ENCODE assay signal across 9 cellular contexts in the genomic region with DNA sequence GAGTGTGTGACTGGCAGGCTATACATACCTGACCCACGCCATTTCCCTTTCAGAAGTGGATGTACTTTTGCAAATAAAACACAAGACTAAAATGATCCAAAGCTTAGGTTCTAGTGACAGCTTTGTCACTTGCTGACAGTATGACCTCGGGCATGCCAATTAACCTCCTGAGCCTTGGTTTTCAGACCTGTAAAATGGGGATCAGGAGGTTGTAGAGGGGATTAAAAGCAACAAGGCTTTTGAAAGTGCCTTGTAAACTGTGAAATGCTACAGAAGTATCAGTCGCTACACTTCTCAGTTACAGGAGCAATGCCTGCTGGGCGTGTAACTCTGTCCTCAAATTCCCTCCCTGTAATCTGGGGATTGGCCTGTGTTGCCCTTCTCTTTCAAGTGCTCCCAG. TPM values are rescaled to one million over a fixed set of nuclear protein-coding genes. Genes with fewer than 3 reads are reported as not detected.
DNase-seq lines count a peak whose midpoint lies in the region; ATAC-seq and TF ChIP-seq lines count a peak whose summit lies in the region.
"Had no signal": no experiment of that assay in that cellular context is flagged by ENCODE, and none has a peak within 500 bp of the region (broad histone marks: within the 10 kb centered on the region; RNA-seq: fewer than 3 reads in every experiment).

No MANE protein-coding gene starts in this region.

- in situ Hi-C loops in astrocyte of the spinal cord (cut with HindIII; ENCODE audit: low sequenced_read_pairs) = no loop called here

- TF ChIP-seq CTCF in cardiac muscle cell (IDR thresholded peaks at IDR 0.05; ENCODE audit: low read depth, low read length) = no peak
- no peak for TF ChIP-seq CTCF in astrocyte of the spinal cord (IDR thresholded peaks at IDR 0.05; ENCODE audit: low read depth, low read length)
- TF ChIP-seq CTCF in lower lobe of right lung (IDR thresholded peaks at IDR 0.05) = no peak
- no peak for TF ChIP-seq CTCF in upper lobe of right lung (IDR thresholded peaks at IDR 0.05)

- H3K4me1 ChIP-seq in cardiac muscle cell (ENCODE audit: low read depth) (peaks cover 4% of the 10 kb centered on the region), lower lobe of right lung (peaks cover 29% of the 10 kb centered on the region), upper lobe of right lung (peaks cover 20% of the 10 kb centered on the region)

- H3K27ac ChIP-seq in cardiac muscle cell (no peak overlapping the region), lower lobe of right lung (peak overlapping the region; percentile 73), upper lobe of right lung (peak overlapping the region; percentile 38)

- ATAC-seq in lower lobe of right lung (no peak), upper lobe of right lung (no peak)

- H3K36me3 ChIP-seq in cardiac muscle cell (no peaks in the 10 kb centered on the region), lower lobe of right lung (no peaks in the 10 kb centered on the region), upper lobe of right lung (no peaks in the 10 kb centered on the region)

- intact Hi-C loops in cardiac septum (cut with DNase I) (loop anchor here (5.0 to 10.0 kb wide), 5 partner anchors 46 to 331 kb away; no protein-coding TSS in a partner anchor), lower lobe of right lung (cut with DNase I) (no loop called here), upper lobe of right lung (cut with DNase I) (no loop called here)

- DNase-seq in cardiac muscle cell (ENCODE audit: low read depth in 1 of 2, low spot score in 1 of 2) (no peak), cardiac septum (ENCODE audit: low spot score) (no peak), astrocyte of the spinal cord (ENCODE audit: low read depth, low spot score) (no peak), lower lobe of right lung (no peak), upper lobe of right lung (no peak), NCI-H128 (lab: John Stamatoyannopoulos, UW; ENCODE audit: unreplicated experiment) (no peak), SHP77 treated with DMSO at 0.1 percent for 48 hours (lab: John Stamatoyannopoulos, UW) (no peak)
- DNase-seq in effector CD8-positive, alpha-beta T cell (lab: John Stamatoyannopoulos, UW) = no peak
- DNase-seq: NK-92 treated with Interleukin-12 subunit alpha and Interleukin-12 subunit beta, amount 100 ng/mL, for 24 hours had no signal

- H3K9me3 ChIP-seq in cardiac muscle cell (ENCODE audit: low read depth) (no peaks in the 10 kb centered on the region), lower lobe of right lung (no peaks in the 10 kb centered on the region), upper lobe of right lung (no peaks in the 10 kb centered on the region)

- peak overlapping the region; percentile 54 for H3K4me3 ChIP-seq in cardiac muscle cell
- H3K4me3 ChIP-seq in astrocyte of the spinal cord (ENCODE audit: low read depth, low read length) = peak overlapping the region; percentile 54
- H3K4me3 ChIP-seq in lower lobe of right lung = peak overlapping the region; percentile 70
- peak overlapping the region; percentile 64 for H3K4me3 ChIP-seq in upper lobe of right lung

- peaks cover 14% of the 10 kb centered on the region for H3K27me3 ChIP-seq in cardiac muscle cell
- no peaks in the 10 kb centered on the region for H3K27me3 ChIP-seq in lower lobe of right lung (ENCODE audit: low read depth)
- H3K27me3 ChIP-seq in upper lobe of right lung = no peaks in the 10 kb centered on the region

RNA-seq across cellular contexts. Expression of a gene that starts 8.7 kb away (rescaled TPM):
- total RNA-seq in cardiac muscle cell (10.7 and 25.3 TPM in 2 replicates), cardiac septum (51.8 TPM), lower lobe of right lung (36.5 TPM), upper lobe of right lung (58.6 TPM)
- 9.9 and 22.5 TPM in 2 replicates for polyA plus RNA-seq in cardiac muscle cell
